In genomic region chr1:24392982-24393645, GRCh38 we compare ENCODE assay signal across 10 cellular contexts. TPM values are rescaled to one million over a fixed set of nuclear protein-coding genes. Genes with fewer than 3 reads are reported as not detected.
A peak's percentile ranks its signal among the peaks of the same experiment; 100 is the strongest.
DNase-seq lines count a peak whose midpoint lies in the region; ATAC-seq, FAIRE-seq and TF ChIP-seq lines count a peak whose summit lies in the region.
"Had no signal": no experiment of that assay in that cellular context is flagged by ENCODE, and none has a peak within 500 bp of the region (broad histone marks: within the 10 kb centered on the region; RNA-seq: fewer than 3 reads in every experiment).

No MANE protein-coding gene starts in this region.

- no peaks in the 10 kb centered on the region for H3K27me3 ChIP-seq in spleen (replicated peaks in 1 of 7)
- H3K27me3 ChIP-seq in HepG2 (ENCODE audit: control insufficient read depth in 1 of 2, insufficient read depth in 2 of 2, low read length in 2 of 2): no peaks in the 10 kb centered on the region

- in situ Hi-C loops in HepG2 (cut with HindIII; ENCODE audit: extremely low pct_ligation_motif_present, low pct_unique_long_range_greater_than_20kb): loop anchor here (5.0 to 10.0 kb wide), 2 partner anchors 191 to 318 kb away; no protein-coding TSS in a partner anchor

- peaks cover 39% of the 10 kb centered on the region for H3K4me1 Mint-ChIP-seq in activated naive CD8-positive, alpha-beta T cell treated with anti-CD3 and anti-CD28 coated beads, Interleukin-2, amount 50 U/mL, for 24 hours

- peak; percentile 32 for DNase-seq in NCI-H82 (lab: John Stamatoyannopoulos, UW)
- DNase-seq in NCI-H82 treated with DMSO at 0.1 percent for 48 hours (lab: John Stamatoyannopoulos, UW; ENCODE audit: unreplicated experiment): no peak
- peak; percentile 66 for DNase-seq in NAMALWA (ENCODE audit: low spot score)
- DNase-seq in activated naive CD8-positive, alpha-beta T cell treated with anti-CD3 and anti-CD28 coated beads, Interleukin-2, amount 50 U/mL, for 24 hours: no peak
- DNase-seq in spleen: no peak
- DNase-seq in occipital lobe (lab: John Stamatoyannopoulos, UW): no peak
- DNase-seq in HepG2 (ENCODE audit: low spot score): no peak
- DNase-seq: amniotic stem cell had no signal

- H3K9me3 Mint-ChIP-seq in activated naive CD8-positive, alpha-beta T cell treated with anti-CD3 and anti-CD28 coated beads, Interleukin-2, amount 50 U/mL, for 24 hours: no peaks in the 10 kb centered on the region

- no TSS peak for BruUV-seq in HepG2 (replicated peaks; lab: Mats Ljungman, UMichigan)

- TF ChIP-seq EP300 in HepG2 (IDR thresholded peaks at IDR 0.05; ENCODE audit: low read depth in 2 of 2, low read length in 2 of 2): no peak
- TF ChIP-seq EP300 in HepG2 (CRISPR knock-in tag; IDR thresholded peaks at IDR 0.05; ENCODE audit: borderline replicate concordance): no peak

- no peaks in the 10 kb centered on the region for H4K20me1 ChIP-seq in HepG2 (ENCODE audit: insufficient read depth, low read length)

- intact Hi-C loops in spleen (cut with DNase I; ENCODE audit: low total_unique reads): no loop called here
- intact Hi-C loops in HepG2 (cut with micrococcal nuclease; ENCODE audit: unreplicated experiment): loop anchor here (1.0 kb wide), 1 partner anchor 243 kb away; no protein-coding TSS in a partner anchor

- POLR2A ChIA-PET in HepG2 (lab: Yijun Ruan, JAX): interaction anchor here (0.7 kb wide), 1 partner anchor 194 kb away, joined by 3 read pairs; no protein-coding TSS in a partner anchor

- no peak overlapping the region for H3K4me3 ChIP-seq in spleen
- no peak overlapping the region for H3K4me3 ChIP-seq in HepG2 (replicated peaks in 1 of 3; ENCODE audit: insufficient read depth in 1 of 3, low read depth in 2 of 3, low read length in 3 of 3)

- H3K4me3 Mint-ChIP-seq in activated naive CD8-positive, alpha-beta T cell treated with anti-CD3 and anti-CD28 coated beads, Interleukin-2, amount 50 U/mL, for 24 hours: no peak overlapping the region

- peak overlapping the region in 5 of 8 donors; percentile 73 to 86 (median 78) for H3K27ac ChIP-seq in spleen
- H3K27ac ChIP-seq in HepG2 (ENCODE audit: extremely low read length, insufficient read depth, low read length): no peak overlapping the region

- no peaks in the 10 kb centered on the region for H3K27me3 Mint-ChIP-seq in activated naive CD8-positive, alpha-beta T cell treated with anti-CD3 and anti-CD28 coated beads, Interleukin-2, amount 50 U/mL, for 24 hours

- no peak overlapping the region for H2AFZ ChIP-seq in HepG2 (ENCODE audit: low read length)

- CTCF ChIA-PET in HepG2 (lab: Yijun Ruan, JAX; ENCODE audit: low intra/inter-chr PET ratio, low total read pairs): interaction anchor here (1.8 to 5.2 kb wide), 3 partner anchors 193 to 242 kb away, joined by 5 to 151 read pairs (median 27); no protein-coding TSS in a partner anchor

- H3K4me1 ChIP-seq in spleen (peaks cover 8 to 44% (median 32%) of the 10 kb centered on the region in 6 donors), HepG2 (ENCODE audit: insufficient read depth, low read length) (peaks cover 23% of the 10 kb centered on the region)

- FAIRE-seq in HepG2 (lab: Jason Lieb, UNC): no peak
- FAIRE-seq: A204.1 had no signal

- TF ChIP-seq RAD21 in HepG2 (CRISPR knock-in tag; IDR thresholded peaks at IDR 0.05): no peak

- WGBS in spleen, 5 donors: 68 to 79% (median 69%) methylated on average over 4 of the region's 4 CpGs
- 81% methylated on average over 4 of the region's 4 CpGs for WGBS in HepG2 (ENCODE audit: low lambda C conversion rate)

- H3K27ac Mint-ChIP-seq in activated naive CD8-positive, alpha-beta T cell treated with anti-CD3 and anti-CD28 coated beads, Interleukin-2, amount 50 U/mL, for 24 hours: peak overlapping the region; percentile 92

- H3K36me3 ChIP-seq in spleen (no peaks in the 10 kb centered on the region), HepG2 (replicated peaks in 1 of 2; ENCODE audit: control insufficient read depth in 1 of 2, insufficient read depth in 2 of 2, low read length in 2 of 2) (no peaks in the 10 kb centered on the region; a peak in 1 of 5 replicates)

- H3K36me3 Mint-ChIP-seq in activated naive CD8-positive, alpha-beta T cell treated with anti-CD3 and anti-CD28 coated beads, Interleukin-2, amount 50 U/mL, for 24 hours (ENCODE audit: low read depth): peaks cover 6% of the 10 kb centered on the region

- no peak for TF ChIP-seq CTCF in spleen (IDR thresholded peaks at IDR 0.05 in 8 of 11, conservative IDR thresholded peaks at IDR 0.05 in 3 of 11)
- TF ChIP-seq CTCF in HepG2 (CRISPR knock-in tag; IDR thresholded peaks at IDR 0.05): no peak

- TF ChIP-seq POLR2A in spleen (IDR thresholded peaks at IDR 0.05) (no peak), HepG2 (IDR thresholded peaks at IDR 0.05; ENCODE audit: insufficient read depth in 1 of 2, low read depth in 2 of 2, low read length in 2 of 2) (no peak)

- no peak for ATAC-seq in activated naive CD8-positive, alpha-beta T cell treated with anti-CD3 and anti-CD28 coated beads, Interleukin-2, amount 50 U/mL, for 24 hours
- ATAC-seq in HepG2 (no peak), GM21529 (IDR thresholded peaks at IDR 0.05; ENCODE audit: unreplicated experiment) (no peak)

- no peak overlapping the region for H3K9ac ChIP-seq in HepG2 (ENCODE audit: insufficient read depth, low read depth, low read length)

- H3K4me2 ChIP-seq in HepG2 (ENCODE audit: low read depth, low read length): no peak overlapping the region

- H3K9me3 ChIP-seq in spleen: no peaks in the 10 kb centered on the region
- H3K9me3 ChIP-seq in HepG2 (ENCODE audit: low read length): no peaks in the 10 kb centered on the region

- H3K79me2 ChIP-seq in HepG2 (ENCODE audit: insufficient read depth, low read length): no peaks in the 10 kb centered on the region

TF ChIP-seq in HepG2, 621 proteins besides CTCF, POLR2A, EP300 and RAD21 (continues in another document):
- no peak for TF ChIP-seq NKX3-1 (CRISPR knock-in tag; IDR thresholded peaks at IDR 0.05)

RNA-seq across cellular contexts. Expression of gene STPG1, which starts 20.5 kb away (rescaled TPM):
- total RNA-seq in spleen (1 to 10 TPM; 1.5 to 5.8 (median 5.1) TPM), occipital lobe (1.9 TPM), HepG2 (2016; rRNA removed; fragmentation: Illumina TruSeq; extraction: Trizol) (3.4 TPM in 2 replicates)
- polyA plus RNA-seq in spleen (1 to 10 TPM; 1.8 to 3.0 (median 2.3) TPM), HepG2 (2011; rRNA removed) (4.2 and 4.3 TPM in 2 replicates)
- total RNA-seq in HepG2 (2016; cell fraction: cytosol; rRNA removed; fragmentation: Illumina TruSeq; extraction: Trizol; ENCODE audit: low read depth): 1.9 and 2.2 TPM in 2 replicates
- total RNA-seq in HepG2 (2016; cell fraction: insoluble cytoplasmic fraction; rRNA removed; fragmentation: Illumina TruSeq; extraction: Trizol): 3.3 and 3.4 TPM in 2 replicates
- total RNA-seq in HepG2 (2016; cell fraction: membrane; rRNA removed; fragmentation: Illumina TruSeq; extraction: Trizol): 2.5 and 3.7 TPM in 2 replicates
- total RNA-seq in HepG2 (2016; cell fraction: nucleus; rRNA removed; fragmentation: Illumina TruSeq; extraction: Trizol): 2.5 and 4.3 TPM in 2 replicates
- 2.9 and 3.6 TPM in 2 replicates for polyA plus RNA-seq in HepG2 (2011; cell fraction: cytosol; rRNA removed)
- polyA plus RNA-seq in HepG2 (2011; cell fraction: nucleus; rRNA removed): 3.0 and 3.3 TPM in 2 replicates
- polyA plus RNA-seq in HepG2 (2012): 3.1 and 3.2 TPM in 2 replicates
- polyA plus RNA-seq in HepG2 (2016; cell fraction: cytosol; fragmentation: Illumina TruSeq; extraction: Trizol; ENCODE audit: low read depth): 2.7 and 3.2 TPM in 2 replicates
- polyA plus RNA-seq in HepG2 (2016; cell fraction: insoluble cytoplasmic fraction; fragmentation: Illumina TruSeq; extraction: Trizol; ENCODE audit: low read depth): 4.4 and 5.6 TPM in 2 replicates
- polyA plus RNA-seq in HepG2 (2016; cell fraction: membrane; fragmentation: Illumina TruSeq; extraction: Trizol; ENCODE audit: low read depth): 3.5 and 3.8 TPM in 2 replicates
- polyA plus RNA-seq in HepG2 (2016; cell fraction: nucleus; fragmentation: Illumina TruSeq; extraction: Trizol; ENCODE audit: insufficient read depth, low read depth): 2.6 and 3.5 TPM in 2 replicates
- 3.9 and 4.9 TPM in 2 replicates for polyA minus RNA-seq in HepG2 (2011; rRNA and poly(A)+ RNA removed; ENCODE audit: low replicate concordance)
- 1.4 and 1.5 TPM in 2 replicates for polyA minus RNA-seq in HepG2 (2011; cell fraction: cytosol; rRNA and poly(A)+ RNA removed)
- 6.2 and 7.3 TPM in 2 replicates for polyA minus RNA-seq in HepG2 (2011; cell fraction: nucleus; rRNA and poly(A)+ RNA removed)

RNA-seq across cellular contexts. Expression of gene NIPAL3, which starts 22.5 kb away (rescaled TPM):
- total RNA-seq in spleen: 10 to 100 TPM; 19.6 to 49.2 (median 25.4) TPM
- 1 to 10 TPM; 5.3 to 6.4 (median 5.7) TPM for polyA plus RNA-seq in spleen
- total RNA-seq in occipital lobe: 7.0 TPM
- total RNA-seq in HepG2 (2016; rRNA removed; fragmentation: Illumina TruSeq; extraction: Trizol): 5.6 and 5.8 TPM in 2 replicates
- 0.88 and 1.0 TPM in 2 replicates for total RNA-seq in HepG2 (2016; cell fraction: cytosol; rRNA removed; fragmentation: Illumina TruSeq; extraction: Trizol; ENCODE audit: low read depth)
- 5.3 TPM in 2 replicates for total RNA-seq in HepG2 (2016; cell fraction: insoluble cytoplasmic fraction; rRNA removed; fragmentation: Illumina TruSeq; extraction: Trizol)
- total RNA-seq in HepG2 (2016; cell fraction: membrane; rRNA removed; fragmentation: Illumina TruSeq; extraction: Trizol): 2.8 and 3.9 TPM in 2 replicates
- 4.3 TPM in 2 replicates for total RNA-seq in HepG2 (2016; cell fraction: nucleus; rRNA removed; fragmentation: Illumina TruSeq; extraction: Trizol)
- polyA plus RNA-seq in HepG2 (2011; rRNA removed): 8.5 and 8.6 TPM in 2 replicates
- 8.3 and 9.8 TPM in 2 replicates for polyA plus RNA-seq in HepG2 (2011; cell fraction: cytosol; rRNA removed)
- polyA plus RNA-seq in HepG2 (2011; cell fraction: nucleus; rRNA removed): 5.7 and 6.2 TPM in 2 replicates
- polyA plus RNA-seq in HepG2 (2012): 6.3 and 7.6 TPM in 2 replicates
- polyA plus RNA-seq in HepG2 (2016; cell fraction: cytosol; fragmentation: Illumina TruSeq; extraction: Trizol; ENCODE audit: low read depth): 0.75 and 0.97 TPM in 2 replicates
- 4.2 and 5.0 TPM in 2 replicates for polyA plus RNA-seq in HepG2 (2016; cell fraction: insoluble cytoplasmic fraction; fragmentation: Illumina TruSeq; extraction: Trizol; ENCODE audit: low read depth)
- 2.6 and 2.7 TPM in 2 replicates for polyA plus RNA-seq in HepG2 (2016; cell fraction: membrane; fragmentation: Illumina TruSeq; extraction: Trizol; ENCODE audit: low read depth)
- polyA plus RNA-seq in HepG2 (2016; cell fraction: nucleus; fragmentation: Illumina TruSeq; extraction: Trizol; ENCODE audit: insufficient read depth, low read depth): 3.1 and 4.8 TPM in 2 replicates
- 19.7 and 55.0 TPM in 2 replicates for polyA minus RNA-seq in HepG2 (2011; rRNA and poly(A)+ RNA removed; ENCODE audit: low replicate concordance)
- polyA minus RNA-seq in HepG2 (2011; cell fraction: cytosol; rRNA and poly(A)+ RNA removed): 4.9 and 5.0 TPM in 2 replicates
- 7.2 and 10.9 TPM in 2 replicates for polyA minus RNA-seq in HepG2 (2011; cell fraction: nucleus; rRNA and poly(A)+ RNA removed)

Comparison
In these comparisons a context has a peak if more than half of its experiments do, and no peak if none do; other contexts are left out.
1. DNase-seq: peak in NCI-H82 (single experiment) and NAMALWA (single experiment); none in NCI-H82 treated with DMSO at 0.1 percent for 48 hours (single experiment), activated naive CD8-positive, alpha-beta T cell treated with anti-CD3 and anti-CD28 coated beads, Interleukin-2, amount 50 U/mL, for 24 hours (single experiment), spleen (single experiment), occipital lobe (single experiment) and HepG2 (single experiment).